In genomic region chr11:77181799-77182541, GRCh38 we compare ENCODE assay signal across 26 cellular contexts.
"Had no signal": no experiment of that assay in that cellular context is flagged by ENCODE, and none has a peak within 500 bp of the region (broad histone marks: within the 10 kb centered on the region; RNA-seq: fewer than 3 reads in every experiment).

No MANE protein-coding gene starts in this region.

- H3K4me1 Mint-ChIP-seq: mesothelial cell of epicardium; naive B cell; natural killer cell; stimulated activated naive CD8-positive, alpha-beta T cell treated with anti-CD3 and anti-CD28 coated beads, Interleukin-15, amount 100 ng/mL, for 72 hours had no signal

- H3K9me3 ChIP-seq: heart left ventricle, pancreas, psoas muscle, right lobe of liver, tibial nerve, vagina had no signal

- H3K4me3 ChIP-seq: heart left ventricle, hepatocyte, lung, pancreas, psoas muscle, right lobe of liver, smooth muscle cell, tibial nerve, vagina had no signal

- H3K79me2 ChIP-seq: hepatocyte had no signal

- H3K36me3 ChIP-seq: pancreas, vagina had no signal

- H3K9me3 Mint-ChIP-seq: type B pancreatic cell had no signal

- H3K4me1 ChIP-seq: pancreas, tibial nerve, vagina had no signal

- DNase-seq: islet precursor cell; kidney glomerular epithelial cell; left cardiac atrium; mesendoderm; naive B cell; natural killer cell; nucleus accumbens; stimulated activated CD4-positive, alpha-beta T cell treated with anti-CD3 and anti-CD28 coated beads, Interleukin-1b, Interleukin-23, amount 100 ng/mL, for 48 hours; stimulated activated CD4-positive, alpha-beta T cell treated with anti-CD3 and anti-CD28 coated beads, Interleukin-2, amount 100 ng/mL, for 48 hours; stimulated activated CD4-positive, alpha-beta T cell treated with anti-CD3 and anti-CD28 coated beads, Interleukin-4, amount 100 ng/mL, for 4 hours; stimulated activated CD8-positive, alpha-beta memory T cell treated with anti-CD3 and anti-CD28 coated beads, Interleukin-4, amount 100 ng/mL, for 48 hours; stimulated activated naive CD4-positive, alpha-beta T cell; stimulated activated naive CD8-positive, alpha-beta T cell treated with anti-CD3 and anti-CD28 coated beads, Interleukin-15, amount 100 ng/mL, for 72 hours; substantia nigra had no signal

- FAIRE-seq: pancreas had no signal

- H3K36me3 Mint-ChIP-seq: mesothelial cell of epicardium, naive B cell, natural killer cell, type B pancreatic cell had no signal

- H2AFZ ChIP-seq: hepatocyte had no signal

- H3K4me3 Mint-ChIP-seq: mesothelial cell of epicardium; natural killer cell; stimulated activated naive CD8-positive, alpha-beta T cell treated with anti-CD3 and anti-CD28 coated beads, Interleukin-15, amount 100 ng/mL, for 72 hours; type B pancreatic cell had no signal

- H3K27me3 ChIP-seq: heart left ventricle, hepatocyte, pancreas, right lobe of liver, tibial nerve, vagina had no signal

- ATAC-seq: heart left ventricle; left cardiac atrium; left lobe of liver; natural killer cell; pancreas; psoas muscle; right lobe of liver; stimulated activated naive CD8-positive, alpha-beta T cell treated with anti-CD3 and anti-CD28 coated beads, Interleukin-15, amount 100 ng/mL, for 72 hours had no signal

- H3K27ac Mint-ChIP-seq: mesothelial cell of epicardium; natural killer cell; stimulated activated naive CD8-positive, alpha-beta T cell treated with anti-CD3 and anti-CD28 coated beads, Interleukin-15, amount 100 ng/mL, for 72 hours; type B pancreatic cell had no signal

- H3K27ac ChIP-seq: heart left ventricle, hepatocyte, pancreas, psoas muscle, right lobe of liver, tibial nerve, vagina had no signal

- H3K4me2 ChIP-seq: hepatocyte, smooth muscle cell had no signal
